Comparison of ENCODE assay signal across 18 cellular contexts in the genomic region with DNA sequence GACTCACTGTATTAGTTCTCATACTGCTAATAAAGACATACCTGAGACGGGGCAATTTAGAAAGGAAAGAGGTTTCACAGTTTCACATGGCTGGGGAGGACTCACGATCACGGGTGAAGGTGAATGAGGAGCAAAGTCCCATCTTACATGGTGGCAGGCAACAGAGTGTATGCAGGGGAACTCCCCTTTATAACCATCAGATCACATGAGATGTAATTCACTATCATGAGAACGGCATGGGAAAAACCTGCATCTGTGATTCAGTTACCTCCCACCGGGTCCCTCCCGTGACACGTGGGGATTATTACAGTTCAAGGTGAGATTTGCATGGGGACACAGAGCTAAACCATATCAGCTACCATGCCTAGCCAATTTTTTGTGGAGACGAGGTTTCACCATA.
A peak's percentile ranks its signal among the peaks of the same experiment; 100 is the strongest.
DNase-seq lines count a peak whose midpoint lies in the region; ATAC-seq, FAIRE-seq and TF ChIP-seq lines count a peak whose summit lies in the region.
"Had no signal": no experiment of that assay in that cellular context is flagged by ENCODE, and none has a peak within 500 bp of the region (broad histone marks: within the 10 kb centered on the region; RNA-seq: fewer than 3 reads in every experiment).

No MANE protein-coding gene starts in this region.

- H3K79me2 ChIP-seq in astrocyte (ENCODE audit: insufficient read depth, low read length), result peaks cover 15% of the 10 kb centered on the region

- ATAC-seq in GM18909 (IDR thresholded peaks at IDR 0.05; ENCODE audit: poor library complexity, unreplicated experiment) (peak; percentile 51), HG02763 (IDR thresholded peaks at IDR 0.05; ENCODE audit: unreplicated experiment) (peak; percentile 40), HG03520 (IDR thresholded peaks at IDR 0.05; ENCODE audit: unreplicated experiment) (no peak)
- peak; percentile 63 for ATAC-seq in stimulated activated memory B cell treated with anti-CD40 and anti-IgM and Interleukin-4, amounts not matched to agents 10 μg/mL and 1 μg/mL and 100 μg/mL, for 72 hours
- ATAC-seq: esophagus mucosa, natural killer cell, SK-N-SH treated with all-trans-retinoic acid at 6 μM for 48 hours had no signal

- no peak for FAIRE-seq in astrocyte (lab: Jason Lieb, UNC)
- FAIRE-seq in D721Med (lab: Jason Lieb, UNC), result no peak

- H2AFZ ChIP-seq in astrocyte (ENCODE audit: low read depth, low read length), result no peak overlapping the region

- H3K9ac ChIP-seq in astrocyte (ENCODE audit: low read length), result no peak overlapping the region

- DNase-seq in astrocyte (ENCODE audit: low read depth), result no peak
- DNase-seq in activated CD4-positive, alpha-beta T cell treated with anti-CD3 and anti-CD28 coated beads for 1 hour, result no peak
- no peak for DNase-seq in D721Med (ENCODE audit: insufficient read length, low spot score)
- DNase-seq: activated CD4-positive, alpha-beta T cell treated with anti-CD3 and anti-CD28 coated beads, Interleukin-2, amount 10 ng/mL, durations not matched to agents 7 days and 5 days; activated T-cell treated with anti-CD3 and anti-CD28 coated beads for 4 hours; natural killer cell; NCI-H1436; NCI-H2227 treated with DMSO at 0.1 percent for 48 hours; tibial artery had no signal

- H3K36me3 Mint-ChIP-seq in astrocyte (ENCODE audit: low read depth, unreplicated experiment), result no peaks in the 10 kb centered on the region
- H3K36me3 Mint-ChIP-seq in stimulated activated memory B cell treated with anti-CD40 and anti-IgM and Interleukin-4, amounts not matched to agents 10 μg/mL and 1 μg/mL and 100 μg/mL, for 72 hours, result peaks cover under 1% of the 10 kb centered on the region
- H3K36me3 Mint-ChIP-seq: activated naive CD4-positive, alpha-beta T cell treated with anti-CD3 and anti-CD28 coated beads, Interleukin-2, amount 50 U/mL, for 24 hours; natural killer cell had no signal

- peaks cover 73% of the 10 kb centered on the region for H3K4me1 Mint-ChIP-seq in astrocyte (ENCODE audit: low read depth, unreplicated experiment)
- peaks cover 64% of the 10 kb centered on the region for H3K4me1 Mint-ChIP-seq in stimulated activated memory B cell treated with anti-CD40 and anti-IgM and Interleukin-4, amounts not matched to agents 10 μg/mL and 1 μg/mL and 100 μg/mL, for 72 hours

- H3K4me1 ChIP-seq in astrocyte (ENCODE audit: insufficient read depth, low read length), result peaks cover 37% of the 10 kb centered on the region

- H3K27ac Mint-ChIP-seq in astrocyte (ENCODE audit: unreplicated experiment), result peak overlapping the region; percentile 15
- H3K27ac Mint-ChIP-seq in stimulated activated memory B cell treated with anti-CD40 and anti-IgM and Interleukin-4, amounts not matched to agents 10 μg/mL and 1 μg/mL and 100 μg/mL, for 72 hours, result peak overlapping the region; percentile 53
- H3K27ac Mint-ChIP-seq: activated CD4-positive, alpha-beta T cell treated with anti-CD3 and anti-CD28 coated beads, Interleukin-2, amount 10 ng/mL, durations not matched to agents 7 days and 5 days; activated naive CD4-positive, alpha-beta T cell treated with anti-CD3 and anti-CD28 coated beads, Interleukin-2, amount 50 U/mL, for 24 hours; natural killer cell had no signal

- H3K27me3 Mint-ChIP-seq in astrocyte (ENCODE audit: low read depth, unreplicated experiment), result no peaks in the 10 kb centered on the region
- no peaks in the 10 kb centered on the region for H3K27me3 Mint-ChIP-seq in stimulated activated memory B cell treated with anti-CD40 and anti-IgM and Interleukin-4, amounts not matched to agents 10 μg/mL and 1 μg/mL and 100 μg/mL, for 72 hours

- H4K20me1 ChIP-seq in astrocyte (ENCODE audit: insufficient read depth, low read length), result no peaks in the 10 kb centered on the region

- H3K27ac ChIP-seq in astrocyte (ENCODE audit: low read depth, low read length), result no peak overlapping the region
- H3K27ac ChIP-seq: tibial artery had no signal

- H3K9me3 ChIP-seq in astrocyte (ENCODE audit: insufficient read depth, low read depth, low read length), result no peaks in the 10 kb centered on the region
- H3K9me3 ChIP-seq: Peyer's patch, tibial artery had no signal

- no peaks in the 10 kb centered on the region for H3K9me3 Mint-ChIP-seq in astrocyte (ENCODE audit: unreplicated experiment)
- H3K9me3 Mint-ChIP-seq in stimulated activated memory B cell treated with anti-CD40 and anti-IgM and Interleukin-4, amounts not matched to agents 10 μg/mL and 1 μg/mL and 100 μg/mL, for 72 hours, result peaks cover 3% of the 10 kb centered on the region
- H3K9me3 Mint-ChIP-seq: activated CD4-positive, alpha-beta T cell treated with anti-CD3 and anti-CD28 coated beads, Interleukin-2, amount 10 ng/mL, durations not matched to agents 7 days and 5 days; activated naive CD4-positive, alpha-beta T cell treated with anti-CD3 and anti-CD28 coated beads, Interleukin-2, amount 50 U/mL, for 24 hours; natural killer cell had no signal

- H3K36me3 ChIP-seq in astrocyte (ENCODE audit: insufficient read depth, low read length), result no peaks in the 10 kb centered on the region
- H3K36me3 ChIP-seq: Peyer's patch, tibial artery had no signal

- no peak overlapping the region for H3K4me2 ChIP-seq in astrocyte (ENCODE audit: low read length)

- no peak overlapping the region for H3K4me3 Mint-ChIP-seq in astrocyte (ENCODE audit: unreplicated experiment)
- no peak overlapping the region for H3K4me3 Mint-ChIP-seq in stimulated activated memory B cell treated with anti-CD40 and anti-IgM and Interleukin-4, amounts not matched to agents 10 μg/mL and 1 μg/mL and 100 μg/mL, for 72 hours
- H3K4me3 Mint-ChIP-seq: activated CD4-positive, alpha-beta T cell treated with anti-CD3 and anti-CD28 coated beads, Interleukin-2, amount 10 ng/mL, durations not matched to agents 7 days and 5 days; activated naive CD4-positive, alpha-beta T cell treated with anti-CD3 and anti-CD28 coated beads, Interleukin-2, amount 50 U/mL, for 24 hours; natural killer cell had no signal

- H3K27me3 ChIP-seq in astrocyte (ENCODE audit: insufficient read depth, low read length), result no peaks in the 10 kb centered on the region
- H3K27me3 ChIP-seq: Peyer's patch had no signal

- H3K4me3 ChIP-seq in astrocyte (ENCODE audit: insufficient read depth, low read depth, low read length), result no peak overlapping the region
- H3K4me3 ChIP-seq: skin epidermis, tibial artery had no signal

- TF ChIP-seq CTCF in astrocyte (IDR thresholded peaks at IDR 0.05; ENCODE audit: insufficient read depth, low read depth, low read length) (no peak), D721Med (IDR thresholded peaks at IDR 0.05; ENCODE audit: insufficient read depth, missing control alignments) (no peak)
